Comparison of ENCODE assay signal across 1 cellular context in the genomic region with DNA sequence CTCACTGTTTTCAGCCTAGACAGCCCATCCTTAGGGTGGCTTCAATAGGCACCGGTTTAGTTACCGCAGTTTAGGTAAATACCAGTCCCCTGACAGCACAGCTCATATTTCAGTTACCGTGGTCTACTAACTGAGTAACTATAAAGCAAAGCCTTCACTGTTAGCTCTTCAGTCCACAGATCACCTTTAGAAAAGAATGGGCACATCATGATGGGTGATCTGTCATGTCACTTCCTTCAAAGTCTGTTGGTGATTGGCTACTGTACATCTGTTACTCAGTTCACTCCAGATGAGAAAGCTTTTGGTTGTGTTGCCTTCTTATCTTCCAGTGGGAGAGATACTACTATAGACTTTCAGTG.
TF ChIP-seq lines count a peak whose summit lies in the region.

No MANE protein-coding gene starts in this region.

TF ChIP-seq in GM23338, 12 proteins besides CTCF, POLR2A, EP300 and RAD21:
- TF ChIP-seq, protein P1, sequence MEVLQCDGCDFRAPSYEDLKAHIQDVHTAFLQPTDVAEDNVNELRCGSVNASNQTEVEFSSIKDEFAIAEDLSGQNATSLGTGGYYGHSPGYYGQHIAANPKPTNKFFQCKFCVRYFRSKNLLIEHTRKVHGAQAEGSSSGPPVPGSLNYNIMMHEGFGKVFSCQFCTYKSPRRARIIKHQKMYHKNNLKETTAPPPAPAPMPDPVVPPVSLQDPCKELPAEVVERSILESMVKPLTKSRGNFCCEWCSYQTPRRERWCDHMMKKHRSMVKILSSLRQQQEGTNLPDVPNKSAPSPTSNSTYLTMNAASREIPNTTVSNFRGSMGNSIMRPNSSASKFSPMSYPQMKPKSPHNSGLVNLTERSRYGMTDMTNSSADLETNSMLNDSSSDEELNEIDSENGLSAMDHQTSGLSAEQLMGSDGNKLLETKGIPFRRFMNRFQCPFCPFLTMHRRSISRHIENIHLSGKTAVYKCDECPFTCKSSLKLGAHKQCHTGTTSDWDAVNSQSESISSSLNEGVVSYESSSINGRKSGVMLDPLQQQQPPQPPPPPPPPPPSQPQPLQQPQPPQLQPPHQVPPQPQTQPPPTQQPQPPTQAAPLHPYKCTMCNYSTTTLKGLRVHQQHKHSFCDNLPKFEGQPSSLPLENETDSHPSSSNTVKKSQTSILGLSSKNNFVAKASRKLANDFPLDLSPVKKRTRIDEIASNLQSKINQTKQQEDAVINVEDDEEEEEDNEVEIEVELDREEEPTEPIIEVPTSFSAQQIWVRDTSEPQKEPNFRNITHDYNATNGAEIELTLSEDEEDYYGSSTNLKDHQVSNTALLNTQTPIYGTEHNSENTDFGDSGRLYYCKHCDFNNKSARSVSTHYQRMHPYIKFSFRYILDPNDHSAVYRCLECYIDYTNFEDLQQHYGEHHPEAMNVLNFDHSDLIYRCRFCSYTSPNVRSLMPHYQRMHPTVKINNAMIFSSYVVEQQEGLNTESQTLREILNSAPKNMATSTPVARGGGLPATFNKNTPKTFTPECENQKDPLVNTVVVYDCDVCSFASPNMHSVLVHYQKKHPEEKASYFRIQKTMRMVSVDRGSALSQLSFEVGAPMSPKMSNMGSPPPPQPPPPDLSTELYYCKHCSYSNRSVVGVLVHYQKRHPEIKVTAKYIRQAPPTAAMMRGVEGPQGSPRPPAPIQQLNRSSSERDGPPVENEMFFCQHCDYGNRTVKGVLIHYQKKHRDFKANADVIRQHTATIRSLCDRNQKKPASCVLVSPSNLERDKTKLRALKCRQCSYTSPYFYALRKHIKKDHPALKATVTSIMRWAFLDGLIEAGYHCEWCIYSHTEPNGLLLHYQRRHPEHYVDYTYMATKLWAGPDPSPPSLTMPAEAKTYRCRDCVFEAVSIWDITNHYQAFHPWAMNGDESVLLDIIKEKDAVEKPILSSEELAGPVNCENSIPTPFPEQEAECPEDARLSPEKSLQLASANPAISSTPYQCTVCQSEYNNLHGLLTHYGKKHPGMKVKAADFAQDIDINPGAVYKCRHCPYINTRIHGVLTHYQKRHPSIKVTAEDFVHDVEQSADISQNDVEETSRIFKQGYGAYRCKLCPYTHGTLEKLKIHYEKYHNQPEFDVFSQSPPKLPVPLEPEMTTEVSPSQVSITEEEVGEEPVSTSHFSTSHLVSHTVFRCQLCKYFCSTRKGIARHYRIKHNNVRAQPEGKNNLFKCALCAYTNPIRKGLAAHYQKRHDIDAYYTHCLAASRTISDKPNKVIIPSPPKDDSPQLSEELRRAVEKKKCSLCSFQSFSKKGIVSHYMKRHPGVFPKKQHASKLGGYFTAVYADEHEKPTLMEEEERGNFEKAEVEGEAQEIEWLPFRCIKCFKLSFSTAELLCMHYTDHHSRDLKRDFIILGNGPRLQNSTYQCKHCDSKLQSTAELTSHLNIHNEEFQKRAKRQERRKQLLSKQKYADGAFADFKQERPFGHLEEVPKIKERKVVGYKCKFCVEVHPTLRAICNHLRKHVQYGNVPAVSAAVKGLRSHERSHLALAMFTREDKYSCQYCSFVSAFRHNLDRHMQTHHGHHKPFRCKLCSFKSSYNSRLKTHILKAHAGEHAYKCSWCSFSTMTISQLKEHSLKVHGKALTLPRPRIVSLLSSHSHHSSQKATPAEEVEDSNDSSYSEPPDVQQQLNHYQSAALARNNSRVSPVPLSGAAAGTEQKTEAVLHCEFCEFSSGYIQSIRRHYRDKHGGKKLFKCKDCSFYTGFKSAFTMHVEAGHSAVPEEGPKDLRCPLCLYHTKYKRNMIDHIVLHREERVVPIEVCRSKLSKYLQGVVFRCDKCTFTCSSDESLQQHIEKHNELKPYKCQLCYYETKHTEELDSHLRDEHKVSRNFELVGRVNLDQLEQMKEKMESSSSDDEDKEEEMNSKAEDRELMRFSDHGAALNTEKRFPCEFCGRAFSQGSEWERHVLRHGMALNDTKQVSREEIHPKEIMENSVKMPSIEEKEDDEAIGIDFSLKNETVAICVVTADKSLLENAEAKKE (CRISPR knock-in tag; IDR thresholded peaks at IDR 0.05) = no peak
- TF ChIP-seq EZH2phosphoT487 (IDR thresholded peaks at IDR 0.05; ENCODE audit: unreplicated experiment) (no peak), JUNB (IDR thresholded peaks at IDR 0.05; ENCODE audit: unreplicated experiment) (no peak)
